9 cellular contexts compared by ENCODE assay signal in the genomic region with DNA sequence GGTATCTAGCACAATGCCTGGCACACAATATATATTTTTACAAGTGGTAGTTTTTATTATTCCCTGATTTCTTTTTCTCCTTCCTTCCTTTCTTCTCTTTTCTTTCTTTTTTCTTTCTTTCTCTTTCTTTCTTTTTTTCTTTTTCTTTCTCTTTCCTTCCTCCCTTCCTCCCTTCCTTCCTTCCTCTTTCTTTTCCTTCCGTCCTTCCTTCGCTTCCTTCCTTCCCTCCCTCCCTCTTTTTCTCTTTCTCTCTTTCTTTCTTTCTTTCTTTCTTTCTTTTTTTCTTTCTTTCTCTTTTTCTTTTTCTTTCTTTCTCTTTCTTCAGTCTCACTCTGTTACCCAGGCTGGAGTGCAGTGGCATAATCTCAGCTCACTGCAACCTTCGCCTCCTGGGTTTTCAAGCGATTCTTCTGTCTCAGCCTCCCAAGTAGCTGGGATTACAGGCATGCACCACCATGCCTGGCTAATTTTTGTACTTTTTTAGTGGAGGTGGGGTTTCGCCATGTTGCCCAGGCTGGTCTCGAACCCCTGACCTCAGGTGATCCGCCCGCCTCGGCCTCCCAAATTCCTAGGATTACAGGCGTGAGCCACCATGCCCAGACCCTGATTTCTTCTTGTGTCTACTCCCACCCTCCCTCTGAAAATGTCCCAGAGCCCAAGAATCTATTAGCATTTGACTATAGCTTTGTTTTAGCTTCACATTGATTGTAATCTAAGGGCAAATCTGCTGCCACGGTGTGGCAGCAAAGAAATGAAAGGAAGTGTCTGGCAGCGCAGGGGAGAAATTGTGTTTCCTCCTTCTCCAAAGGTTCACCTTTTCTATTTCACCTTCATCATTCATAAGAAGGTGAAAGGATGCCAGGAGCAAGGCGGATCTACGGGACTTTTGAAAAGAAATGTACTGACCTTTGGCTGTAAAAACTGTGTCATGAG. TPM values are rescaled to one million over a fixed set of nuclear protein-coding genes. Genes with fewer than 3 reads are reported as not detected.
DNase-seq lines count a peak whose midpoint lies in the region; ATAC-seq, FAIRE-seq and TF ChIP-seq lines count a peak whose summit lies in the region.
"Had no signal": no experiment of that assay in that cellular context is flagged by ENCODE, and none has a peak within 500 bp of the region (broad histone marks: within the 10 kb centered on the region; RNA-seq: fewer than 3 reads in every experiment).

No MANE protein-coding gene starts in this region.

- H3K4me3 ChIP-seq in HepG2 (replicated peaks in 1 of 3; ENCODE audit: insufficient read depth in 1 of 3, low read depth in 2 of 3, low read length in 3 of 3) (no peak overlapping the region), right lobe of liver (no peak overlapping the region), MM.1S (ENCODE audit: low read length) (no peak overlapping the region), keratinocyte (ENCODE audit: control insufficient read depth in 2 of 3, extremely low read depth in 1 of 3, insufficient read depth in 2 of 3, low read depth in 1 of 3, low read length in 3 of 3) (no peak overlapping the region), vagina (no peak overlapping the region)

- TF ChIP-seq EP300 in HepG2 (IDR thresholded peaks at IDR 0.05; ENCODE audit: low read depth in 2 of 2, low read length in 2 of 2) = no peak
- no peak for TF ChIP-seq EP300 in HepG2 (CRISPR knock-in tag; IDR thresholded peaks at IDR 0.05; ENCODE audit: borderline replicate concordance)

- H3K36me3 ChIP-seq in HepG2 (replicated peaks in 1 of 2; ENCODE audit: control insufficient read depth in 1 of 2, insufficient read depth in 2 of 2, low read length in 2 of 2) = no peaks in the 10 kb centered on the region
- H3K36me3 ChIP-seq in right lobe of liver = no peaks in the 10 kb centered on the region
- no peaks in the 10 kb centered on the region for H3K36me3 ChIP-seq in MM.1S (replicated peaks; ENCODE audit: insufficient read depth, low read length)
- no peaks in the 10 kb centered on the region for H3K36me3 ChIP-seq in keratinocyte (ENCODE audit: control insufficient read depth in 2 of 2, extremely low read depth in 1 of 2, insufficient read depth in 2 of 2, low read length in 2 of 2)
- H3K36me3 ChIP-seq in vagina = no peaks in the 10 kb centered on the region

- FAIRE-seq in HepG2 (lab: Jason Lieb, UNC) (no peak), keratinocyte (lab: Jason Lieb, UNC) (no peak)
- FAIRE-seq: colon had no signal

- H3K27ac ChIP-seq in HepG2 (ENCODE audit: extremely low read length, insufficient read depth, low read length) = no peak overlapping the region
- peak overlapping the region in 1 of 3 donors; percentile 8 for H3K27ac ChIP-seq in right lobe of liver
- H3K27ac ChIP-seq in MM.1S (ENCODE audit: low read length) = no peak overlapping the region
- H3K27ac ChIP-seq in keratinocyte (ENCODE audit: control insufficient read depth, insufficient read depth, low read length) = no peak overlapping the region
- H3K27ac ChIP-seq in vagina = peak overlapping the region; percentile 28

- no peak for TF ChIP-seq CTCF in HepG2 (CRISPR knock-in tag; IDR thresholded peaks at IDR 0.05)
- TF ChIP-seq CTCF in right lobe of liver (IDR thresholded peaks at IDR 0.05) = no peak
- no peak for TF ChIP-seq CTCF in MM.1S (IDR thresholded peaks at IDR 0.05; ENCODE audit: low read length)
- peak in 1 of 3 experiments; percentile 25 for TF ChIP-seq CTCF in keratinocyte (optimal IDR thresholded peaks at IDR 0.05 in 1 of 3, IDR thresholded peaks at IDR 0.05 in 1 of 3, conservative IDR thresholded peaks at IDR 0.05 in 1 of 3; ENCODE audit: extremely low read depth in 1 of 3, insufficient read depth in 2 of 3, low read length in 3 of 3)
- no peak for TF ChIP-seq CTCF in vagina (IDR thresholded peaks at IDR 0.05)

- H4K20me1 ChIP-seq in HepG2 (ENCODE audit: insufficient read depth, low read length) = no peaks in the 10 kb centered on the region
- H4K20me1 ChIP-seq in MM.1S (ENCODE audit: insufficient read depth, low read length) = no peaks in the 10 kb centered on the region
- H4K20me1 ChIP-seq in keratinocyte (ENCODE audit: control insufficient read depth, extremely low read depth, insufficient read depth, low read length) = no peaks in the 10 kb centered on the region

- in situ Hi-C loops in HepG2 (cut with HindIII; ENCODE audit: extremely low pct_ligation_motif_present, low pct_unique_long_range_greater_than_20kb) = no loop called here

- DNase-seq in HepG2 (ENCODE audit: low spot score) = no peak
- DNase-seq in right lobe of liver = no peak
- DNase-seq in MM.1S = no peak
- no peak for DNase-seq in keratinocyte (ENCODE audit: low read depth, low spot score)
- no peak for DNase-seq in vagina (ENCODE audit: extremely low spot score in 2 of 2)
- no peak for DNase-seq in NCI-H226
- no peak for DNase-seq in stimulated activated CD4-positive, alpha-beta T cell treated with anti-CD3 and anti-CD28 coated beads, Interleukin-4, amount 100 ng/mL, for 4 hours
- DNase-seq in NCI-H748 (lab: John Stamatoyannopoulos, UW; ENCODE audit: unreplicated experiment) = no peak

- CTCF ChIA-PET in HepG2 (lab: Yijun Ruan, JAX; ENCODE audit: low intra/inter-chr PET ratio, low total read pairs) = no interaction called here

- dilution Hi-C loops in keratinocyte (cut with MboI; ENCODE audit: extremely low pct_ligation_motif_present, low sequenced_read_pairs) = no loop called here

- POLR2A ChIA-PET in HepG2 (lab: Yijun Ruan, JAX) = no interaction called here

- H3F3A ChIP-seq in MM.1S (ENCODE audit: insufficient read depth, low read length) = no peaks in the 10 kb centered on the region

- no peaks in the 10 kb centered on the region for H3K9me2 ChIP-seq in MM.1S (replicated peaks; ENCODE audit: insufficient read depth, low read length)

- H3K9me1 ChIP-seq in keratinocyte (ENCODE audit: control insufficient read depth, extremely low read depth, insufficient read depth, low read length) = no peaks in the 10 kb centered on the region

- ATAC-seq in HepG2 = no peak
- ATAC-seq in right lobe of liver = no peak

- H3K4me1 ChIP-seq in HepG2 (ENCODE audit: insufficient read depth, low read length) = peaks cover 39% of the 10 kb centered on the region
- H3K4me1 ChIP-seq in right lobe of liver = no peaks in the 10 kb centered on the region
- H3K4me1 ChIP-seq in MM.1S (ENCODE audit: low read length) = no peaks in the 10 kb centered on the region
- H3K4me1 ChIP-seq in keratinocyte (ENCODE audit: control insufficient read depth, extremely low read depth, insufficient read depth, low read length) = peaks cover 6% of the 10 kb centered on the region
- peaks cover 14% of the 10 kb centered on the region for H3K4me1 ChIP-seq in vagina

- BruUV-seq in HepG2 (replicated peaks; lab: Mats Ljungman, UMichigan) = no TSS peak

- peak overlapping the region; percentile 44 for H3K4me2 ChIP-seq in HepG2 (ENCODE audit: low read depth, low read length)
- no peak overlapping the region for H3K4me2 ChIP-seq in MM.1S (ENCODE audit: low read depth, low read length)
- H3K4me2 ChIP-seq in keratinocyte (ENCODE audit: control insufficient read depth, extremely low read depth, insufficient read depth, low read depth, low read length) = peak overlapping the region; percentile 56

- 73% methylated on average over 14 of the region's 14 CpGs for WGBS in HepG2 (ENCODE audit: low lambda C conversion rate)
- WGBS in right lobe of liver (ENCODE audit: insufficient coverage, low coverage, low lambda C conversion rate, missing lambda C conversion rate) = 66% methylated on average over 14 of the region's 14 CpGs

- H3K9ac ChIP-seq in HepG2 (ENCODE audit: insufficient read depth, low read depth, low read length) (no peak overlapping the region), MM.1S (ENCODE audit: low read length) (no peak overlapping the region), keratinocyte (ENCODE audit: control insufficient read depth, extremely low read depth, insufficient read depth, low read length) (no peak overlapping the region)

- no peak overlapping the region for H2AFZ ChIP-seq in HepG2 (ENCODE audit: low read length)
- 0 out of 2 replicates have a peak overlapping the region, but pooled peaks have one; percentile 4 for H2AFZ ChIP-seq in MM.1S (ENCODE audit: low read length)
- H2AFZ ChIP-seq in keratinocyte (ENCODE audit: control insufficient read depth, low read length) = no peak overlapping the region

- TF ChIP-seq RAD21 in HepG2 (CRISPR knock-in tag; IDR thresholded peaks at IDR 0.05) = no peak

- H3K27me3 ChIP-seq in HepG2 (ENCODE audit: control insufficient read depth in 1 of 2, insufficient read depth in 2 of 2, low read length in 2 of 2) (no peaks in the 10 kb centered on the region; a peak in 1 of 5 replicates), right lobe of liver (no peaks in the 10 kb centered on the region), MM.1S (replicated peaks; ENCODE audit: insufficient read depth, low read length) (no peaks in the 10 kb centered on the region), keratinocyte (ENCODE audit: control insufficient read depth, extremely low read depth, insufficient read depth, low read length) (no peaks in the 10 kb centered on the region), vagina (no peaks in the 10 kb centered on the region)

- TF ChIP-seq POLR2A in HepG2 (IDR thresholded peaks at IDR 0.05; ENCODE audit: insufficient read depth in 1 of 2, low read depth in 2 of 2, low read length in 2 of 2) (no peak), right lobe of liver (IDR thresholded peaks at IDR 0.05) (no peak), vagina (IDR thresholded peaks at IDR 0.05) (no peak)

- H3K9me3 ChIP-seq in HepG2 (ENCODE audit: low read length) (no peaks in the 10 kb centered on the region), right lobe of liver (no peaks in the 10 kb centered on the region), MM.1S (replicated peaks; ENCODE audit: insufficient read depth, low read length) (no peaks in the 10 kb centered on the region), keratinocyte (ENCODE audit: control insufficient read depth, low read depth, low read length) (no peaks in the 10 kb centered on the region), vagina (no peaks in the 10 kb centered on the region)

- H3K79me2 ChIP-seq in HepG2 (ENCODE audit: insufficient read depth, low read length) (no peaks in the 10 kb centered on the region), MM.1S (ENCODE audit: low read length) (no peaks in the 10 kb centered on the region), keratinocyte (ENCODE audit: control insufficient read depth, insufficient read depth, low read length) (no peaks in the 10 kb centered on the region)

- intact Hi-C loops in HepG2 (cut with micrococcal nuclease; ENCODE audit: unreplicated experiment) = no loop called here
- intact Hi-C loops in right lobe of liver (cut with DNase I) = loop anchor here in 1 of 2 donors (10.0 kb wide), 1 partner anchor 46 kb away; a partner anchor contains a TSS
- intact Hi-C loops in vagina (cut with DNase I) = no loop called here

RNA-seq across cellular contexts. Expression of a gene that starts 19.9 kb away (rescaled TPM):
- total RNA-seq in HepG2 (2016; rRNA removed; fragmentation: Illumina TruSeq; extraction: Trizol) = 20.1 and 28.9 TPM in 2 replicates
- total RNA-seq in HepG2 (2016; cell fraction: cytosol; rRNA removed; fragmentation: Illumina TruSeq; extraction: Trizol; ENCODE audit: low read depth) = 4.5 and 5.0 TPM in 2 replicates
- total RNA-seq in HepG2 (2016; cell fraction: insoluble cytoplasmic fraction; rRNA removed; fragmentation: Illumina TruSeq; extraction: Trizol) = 18.7 and 27.5 TPM in 2 replicates
- total RNA-seq in HepG2 (2016; cell fraction: membrane; rRNA removed; fragmentation: Illumina TruSeq; extraction: Trizol) = 11.6 and 14.5 TPM in 2 replicates
- 25.6 and 28.6 TPM in 2 replicates for total RNA-seq in HepG2 (2016; cell fraction: nucleus; rRNA removed; fragmentation: Illumina TruSeq; extraction: Trizol)
- 11.2 and 11.9 TPM in 2 replicates for polyA plus RNA-seq in HepG2 (2011; rRNA removed)
- 7.5 and 9.3 TPM in 2 replicates for polyA plus RNA-seq in HepG2 (2011; cell fraction: cytosol; rRNA removed)
- polyA plus RNA-seq in HepG2 (2011; cell fraction: nucleus; rRNA removed) = 5.5 and 7.1 TPM in 2 replicates
- 11.7 and 14.5 TPM in 2 replicates for polyA plus RNA-seq in HepG2 (2012)
- 2.3 and 2.6 TPM in 2 replicates for polyA plus RNA-seq in HepG2 (2016; cell fraction: cytosol; fragmentation: Illumina TruSeq; extraction: Trizol; ENCODE audit: low read depth)
- 19.6 and 20.3 TPM in 2 replicates for polyA plus RNA-seq in HepG2 (2016; cell fraction: insoluble cytoplasmic fraction; fragmentation: Illumina TruSeq; extraction: Trizol; ENCODE audit: low read depth)
- polyA plus RNA-seq in HepG2 (2016; cell fraction: membrane; fragmentation: Illumina TruSeq; extraction: Trizol; ENCODE audit: low read depth) = 6.7 and 7.3 TPM in 2 replicates
- 33.1 and 36.0 TPM in 2 replicates for polyA plus RNA-seq in HepG2 (2016; cell fraction: nucleus; fragmentation: Illumina TruSeq; extraction: Trizol; ENCODE audit: insufficient read depth, low read depth)
- 23.0 and 26.7 TPM in 2 replicates for polyA minus RNA-seq in HepG2 (2011; rRNA and poly(A)+ RNA removed; ENCODE audit: low replicate concordance)
- polyA minus RNA-seq in HepG2 (2011; cell fraction: cytosol; rRNA and poly(A)+ RNA removed) = 11.3 and 12.5 TPM in 2 replicates
- 9.3 and 9.6 TPM in 2 replicates for polyA minus RNA-seq in HepG2 (2011; cell fraction: nucleus; rRNA and poly(A)+ RNA removed)
- total RNA-seq in right lobe of liver = 10 to 100 TPM; 12.9 to 16.2 (median 13.7) TPM
- 8.8 to 14.3 TPM (median 10.8 TPM) in 3 replicates for polyA plus RNA-seq in keratinocyte
- 1.9 TPM for polyA plus RNA-seq in keratinocyte (2011; ENCODE audit: low read depth)
- polyA plus RNA-seq in keratinocyte (2011; cell fraction: cytosol; rRNA removed) = 5.7 and 8.1 TPM in 2 replicates
- 15.8 and 16.9 TPM in 2 replicates for polyA plus RNA-seq in keratinocyte (2011; cell fraction: nucleus; rRNA removed)
- polyA plus RNA-seq in keratinocyte (2012; ENCODE audit: low replicate concordance) = 5.9 and 9.5 TPM in 2 replicates
- polyA minus RNA-seq in keratinocyte = 10.9 to 12.1 TPM (median 11.8 TPM) in 3 replicates
- polyA minus RNA-seq in keratinocyte (2011; cell fraction: cytosol; rRNA and poly(A)+ RNA removed) = 9.4 TPM
- 10.0 and 16.4 TPM in 2 replicates for polyA minus RNA-seq in keratinocyte (2011; cell fraction: nucleus; rRNA and poly(A)+ RNA removed)
- total RNA-seq in vagina = 12.5 TPM

RNA-seq across cellular contexts. Expression of a gene that starts 47.5 kb away (rescaled TPM):
- total RNA-seq in HepG2 (2016; rRNA removed; fragmentation: Illumina TruSeq; extraction: Trizol) = 16.8 and 18.2 TPM in 2 replicates
- total RNA-seq in HepG2 (2016; cell fraction: cytosol; rRNA removed; fragmentation: Illumina TruSeq; extraction: Trizol; ENCODE audit: low read depth) = 3.1 and 3.3 TPM in 2 replicates
- total RNA-seq in HepG2 (2016; cell fraction: insoluble cytoplasmic fraction; rRNA removed; fragmentation: Illumina TruSeq; extraction: Trizol) = 16.0 and 19.8 TPM in 2 replicates
- total RNA-seq in HepG2 (2016; cell fraction: membrane; rRNA removed; fragmentation: Illumina TruSeq; extraction: Trizol) = 15.0 and 16.4 TPM in 2 replicates
- 14.5 and 15.1 TPM in 2 replicates for total RNA-seq in HepG2 (2016; cell fraction: nucleus; rRNA removed; fragmentation: Illumina TruSeq; extraction: Trizol)
- 10.8 and 12.2 TPM in 2 replicates for polyA plus RNA-seq in HepG2 (2011; rRNA removed)
- polyA plus RNA-seq in HepG2 (2011; cell fraction: cytosol; rRNA removed) = 9.5 and 9.7 TPM in 2 replicates
- 8.8 and 12.5 TPM in 2 replicates for polyA plus RNA-seq in HepG2 (2011; cell fraction: nucleus; rRNA removed)
- polyA plus RNA-seq in HepG2 (2012) = 7.0 and 7.1 TPM in 2 replicates
- 2.1 and 3.0 TPM in 2 replicates for polyA plus RNA-seq in HepG2 (2016; cell fraction: cytosol; fragmentation: Illumina TruSeq; extraction: Trizol; ENCODE audit: low read depth)
- polyA plus RNA-seq in HepG2 (2016; cell fraction: insoluble cytoplasmic fraction; fragmentation: Illumina TruSeq; extraction: Trizol; ENCODE audit: low read depth) = 15.3 and 17.3 TPM in 2 replicates
- 9.5 and 9.9 TPM in 2 replicates for polyA plus RNA-seq in HepG2 (2016; cell fraction: membrane; fragmentation: Illumina TruSeq; extraction: Trizol; ENCODE audit: low read depth)
- 18.4 and 20.6 TPM in 2 replicates for polyA plus RNA-seq in HepG2 (2016; cell fraction: nucleus; fragmentation: Illumina TruSeq; extraction: Trizol; ENCODE audit: insufficient read depth, low read depth)
- 27.2 and 62.1 TPM in 2 replicates for polyA minus RNA-seq in HepG2 (2011; rRNA and poly(A)+ RNA removed; ENCODE audit: low replicate concordance)
- 7.0 and 7.6 TPM in 2 replicates for polyA minus RNA-seq in HepG2 (2011; cell fraction: cytosol; rRNA and poly(A)+ RNA removed)
- polyA minus RNA-seq in HepG2 (2011; cell fraction: nucleus; rRNA and poly(A)+ RNA removed) = 19.6 and 22.8 TPM in 2 replicates
- 10 to 100 TPM in 3 of 6 experiments, 1 to 10 TPM in 3; 7.6 to 14.0 (median 9.9) TPM for total RNA-seq in right lobe of liver
- polyA plus RNA-seq in keratinocyte = 22.2 to 28.9 TPM (median 23.7 TPM) in 3 replicates
- polyA plus RNA-seq in keratinocyte (2011; ENCODE audit: low read depth) = 4.6 TPM
- 17.1 and 22.5 TPM in 2 replicates for polyA plus RNA-seq in keratinocyte (2011; cell fraction: cytosol; rRNA removed)
- polyA plus RNA-seq in keratinocyte (2011; cell fraction: nucleus; rRNA removed) = 31.6 and 33.1 TPM in 2 replicates
- polyA plus RNA-seq in keratinocyte (2012; ENCODE audit: low replicate concordance) = 9.0 and 21.3 TPM in 2 replicates
- polyA minus RNA-seq in keratinocyte = 26.0 to 44.6 TPM (median 31.7 TPM) in 3 replicates
- 15.7 TPM for polyA minus RNA-seq in keratinocyte (2011; cell fraction: cytosol; rRNA and poly(A)+ RNA removed)
- polyA minus RNA-seq in keratinocyte (2011; cell fraction: nucleus; rRNA and poly(A)+ RNA removed) = 14.5 and 26.1 TPM in 2 replicates
- total RNA-seq in vagina = 12.5 TPM

RNA-seq across cellular contexts. Expression of a gene that starts 47.6 kb away (rescaled TPM):
- 17.6 and 17.9 TPM in 2 replicates for total RNA-seq in HepG2 (2016; rRNA removed; fragmentation: Illumina TruSeq; extraction: Trizol)
- 1.1 and 1.6 TPM in 2 replicates for total RNA-seq in HepG2 (2016; cell fraction: cytosol; rRNA removed; fragmentation: Illumina TruSeq; extraction: Trizol; ENCODE audit: low read depth)
- total RNA-seq in HepG2 (2016; cell fraction: insoluble cytoplasmic fraction; rRNA removed; fragmentation: Illumina TruSeq; extraction: Trizol) = 17.2 and 17.6 TPM in 2 replicates
- 4.1 and 4.2 TPM in 2 replicates for total RNA-seq in HepG2 (2016; cell fraction: membrane; rRNA removed; fragmentation: Illumina TruSeq; extraction: Trizol)
- 18.1 and 23.3 TPM in 2 replicates for total RNA-seq in HepG2 (2016; cell fraction: nucleus; rRNA removed; fragmentation: Illumina TruSeq; extraction: Trizol)
- 3.9 and 4.0 TPM in 2 replicates for polyA plus RNA-seq in HepG2 (2011; rRNA removed)
- polyA plus RNA-seq in HepG2 (2011; cell fraction: cytosol; rRNA removed) = 3.3 and 4.5 TPM in 2 replicates
- polyA plus RNA-seq in HepG2 (2011; cell fraction: nucleus; rRNA removed) = 5.7 and 6.2 TPM in 2 replicates
- polyA plus RNA-seq in HepG2 (2012) = 4.1 and 5.4 TPM in 2 replicates
- 0.28 and 0.29 TPM in 2 replicates for polyA plus RNA-seq in HepG2 (2016; cell fraction: cytosol; fragmentation: Illumina TruSeq; extraction: Trizol; ENCODE audit: low read depth)
- 8.1 and 9.3 TPM in 2 replicates for polyA plus RNA-seq in HepG2 (2016; cell fraction: insoluble cytoplasmic fraction; fragmentation: Illumina TruSeq; extraction: Trizol; ENCODE audit: low read depth)
- 0.63 and 0.86 TPM in 2 replicates for polyA plus RNA-seq in HepG2 (2016; cell fraction: membrane; fragmentation: Illumina TruSeq; extraction: Trizol; ENCODE audit: low read depth)
- 15.0 and 20.4 TPM in 2 replicates for polyA plus RNA-seq in HepG2 (2016; cell fraction: nucleus; fragmentation: Illumina TruSeq; extraction: Trizol; ENCODE audit: insufficient read depth, low read depth)
- polyA minus RNA-seq in HepG2 (2011; rRNA and poly(A)+ RNA removed; ENCODE audit: low replicate concordance) = 21.0 and 54.3 TPM in 2 replicates
- 5.5 and 8.0 TPM in 2 replicates for polyA minus RNA-seq in HepG2 (2011; cell fraction: cytosol; rRNA and poly(A)+ RNA removed)
- polyA minus RNA-seq in HepG2 (2011; cell fraction: nucleus; rRNA and poly(A)+ RNA removed) = 20.3 and 25.4 TPM in 2 replicates
- total RNA-seq in right lobe of liver = 1 to 10 TPM; 3.7 to 7.6 (median 3.9) TPM
- 8.2 to 13.4 TPM (median 8.5 TPM) in 3 replicates for polyA plus RNA-seq in keratinocyte
- polyA plus RNA-seq in keratinocyte (2011; ENCODE audit: low read depth) = 2.6 TPM
- 4.0 and 5.5 TPM in 2 replicates for polyA plus RNA-seq in keratinocyte (2011; cell fraction: cytosol; rRNA removed)
- 16.7 and 18.0 TPM in 2 replicates for polyA plus RNA-seq in keratinocyte (2011; cell fraction: nucleus; rRNA removed)
- 4.0 and 10.1 TPM in 2 replicates for polyA plus RNA-seq in keratinocyte (2012; ENCODE audit: low replicate concordance)
- 24.2 to 26.1 TPM (median 24.9 TPM) in 3 replicates for polyA minus RNA-seq in keratinocyte
- polyA minus RNA-seq in keratinocyte (2011; cell fraction: cytosol; rRNA and poly(A)+ RNA removed) = 8.6 TPM
- polyA minus RNA-seq in keratinocyte (2011; cell fraction: nucleus; rRNA and poly(A)+ RNA removed) = 29.2 and 36.1 TPM in 2 replicates
- 9.3 TPM for total RNA-seq in vagina
